10 cellular contexts compared by ENCODE assay signal in genomic region chr6:108904731-108905130, GRCh38. TPM values are rescaled to one million over a fixed set of nuclear protein-coding genes. Genes with fewer than 3 reads are reported as not detected.
DNase-seq lines count a peak whose midpoint lies in the region; ATAC-seq and TF ChIP-seq lines count a peak whose summit lies in the region.
"Had no signal": no experiment of that assay in that cellular context is flagged by ENCODE, and none has a peak within 500 bp of the region (broad histone marks: within the 10 kb centered on the region; RNA-seq: fewer than 3 reads in every experiment).

No MANE protein-coding gene starts in this region.

- DNase-seq in mucosa of descending colon (peak in 1 of 3 donors; percentile 35), NCI-H2107 treated with DMSO at 0.1 percent for 48 hours (lab: John Stamatoyannopoulos, UW; ENCODE audit: unreplicated experiment) (no peak), GM23338 (ENCODE audit: low spot score) (no peak), NCI-H446 (lab: John Stamatoyannopoulos, UW) (no peak), activated T-cell treated with anti-CD3 and anti-CD28 coated beads for 4 hours (no peak)
- DNase-seq: activated naive CD4-positive, alpha-beta T cell treated with anti-CD3 and anti-CD28 coated beads for 36 hours; SHP77 treated with DMSO at 0.1 percent for 48 hours had no signal

- H3K27ac ChIP-seq in GM23338 (ENCODE audit: low read depth) = no peak overlapping the region

- H3K9me2 ChIP-seq in GM23338 (ENCODE audit: insufficient read depth) = no peaks in the 10 kb centered on the region

- peak; percentile 99 for ATAC-seq in GM18907 (IDR thresholded peaks at IDR 0.05; ENCODE audit: unreplicated experiment)
- ATAC-seq in HG02588 (IDR thresholded peaks at IDR 0.05; ENCODE audit: unreplicated experiment) = peak; percentile 97
- ATAC-seq in HG03565 (IDR thresholded peaks at IDR 0.05; ENCODE audit: unreplicated experiment) = peak; percentile 92
- peak; percentile 79 for ATAC-seq in mucosa of descending colon
- ATAC-seq in GM23338 = no peak

- H3F3A ChIP-seq in GM23338 (replicated peaks; ENCODE audit: low read depth) = no peaks in the 10 kb centered on the region

- H3K4me1 Mint-ChIP-seq in GM23338 = peaks cover 4% of the 10 kb centered on the region; the same call in 1 of the 3 replicates

- no peaks in the 10 kb centered on the region for H3K9me3 ChIP-seq in mucosa of descending colon

- H3K4me2 ChIP-seq in GM23338 = no peak overlapping the region

- no peak overlapping the region for H3K27ac Mint-ChIP-seq in GM23338
- H3K27ac Mint-ChIP-seq: activated naive CD4-positive, alpha-beta T cell treated with anti-CD3 and anti-CD28 coated beads for 36 hours had no signal

- H3K36me3 Mint-ChIP-seq in GM23338 (ENCODE audit: low read depth) = no peaks in the 10 kb centered on the region

- no peaks in the 10 kb centered on the region for H4K20me1 ChIP-seq in GM23338 (replicated peaks; ENCODE audit: insufficient read depth)

- H3K27me3 ChIP-seq in GM23338 (ENCODE audit: insufficient read depth) = no peaks in the 10 kb centered on the region

- no peak overlapping the region for H3K4me3 ChIP-seq in mucosa of descending colon
- no peak overlapping the region for H3K4me3 ChIP-seq in GM23338

- intact Hi-C loops in mucosa of descending colon (cut with DNase I, micrococcal nuclease) = loop anchor here in 1 of 2 donors (10.0 kb wide), 1 partner anchor 170 kb away; no protein-coding TSS in a partner anchor

- no peaks in the 10 kb centered on the region for H3K36me3 ChIP-seq in mucosa of descending colon (ENCODE audit: low read depth)
- H3K36me3 ChIP-seq in GM23338 (ENCODE audit: insufficient read depth) = no peaks in the 10 kb centered on the region

- no peak overlapping the region for H3K4me3 Mint-ChIP-seq in GM23338
- H3K4me3 Mint-ChIP-seq: activated naive CD4-positive, alpha-beta T cell treated with anti-CD3 and anti-CD28 coated beads for 36 hours had no signal

- H3K27me3 Mint-ChIP-seq in GM23338 (ENCODE audit: insufficient read depth, low read depth, poor library complexity) = no peaks in the 10 kb centered on the region

- TF ChIP-seq CTCF in mucosa of descending colon (IDR thresholded peaks at IDR 0.05) = no peak
- TF ChIP-seq CTCF in GM23338 (conservative IDR thresholded peaks at IDR 0.05; ENCODE audit: low read depth in 2 of 2) = no peak

- H3K9me3 Mint-ChIP-seq in GM23338 = no peaks in the 10 kb centered on the region
- H3K9me3 Mint-ChIP-seq: activated naive CD4-positive, alpha-beta T cell treated with anti-CD3 and anti-CD28 coated beads for 36 hours had no signal

- H3K79me2 ChIP-seq in GM23338 (replicated peaks; ENCODE audit: insufficient read depth) = no peaks in the 10 kb centered on the region

- H2AFZ ChIP-seq in GM23338 = no peak overlapping the region

- H3K4me1 ChIP-seq in mucosa of descending colon (ENCODE audit: low read depth) (no peaks in the 10 kb centered on the region), GM23338 (ENCODE audit: insufficient read depth) (no peaks in the 10 kb centered on the region)

TF ChIP-seq in GM23338, 12 proteins besides CTCF, POLR2A, EP300 and RAD21:
- TF ChIP-seq ZNF114 (CRISPR knock-in tag; IDR thresholded peaks at IDR 0.05) = no peak
- TF ChIP-seq EZH2 (IDR thresholded peaks at IDR 0.05; ENCODE audit: low read depth, unreplicated experiment) = no peak
- TF ChIP-seq ZNF462 (CRISPR knock-in tag; IDR thresholded peaks at IDR 0.05) = no peak
- TF ChIP-seq EZH2phosphoT487 (IDR thresholded peaks at IDR 0.05; ENCODE audit: unreplicated experiment) = no peak
- no peak for TF ChIP-seq JUNB (IDR thresholded peaks at IDR 0.05; ENCODE audit: unreplicated experiment)
- TF ChIP-seq STAT1 (IDR thresholded peaks at IDR 0.05; ENCODE audit: unreplicated experiment) = no peak
- no peak for TF ChIP-seq NANOG (IDR thresholded peaks at IDR 0.05; ENCODE audit: borderline replicate concordance)
- TF ChIP-seq ZNF331 (CRISPR knock-in tag; IDR thresholded peaks at IDR 0.05; ENCODE audit: low read depth) = no peak

RNA-seq across cellular contexts. Expression of gene ARMC2, which starts 56.5 kb away (rescaled TPM):
- total RNA-seq in mucosa of descending colon = 1 to 10 TPM; 3.5 to 5.5 (median 4.8) TPM
- total RNA-seq in GM23338 (2014; rRNA removed; shearing (Covaris generic)) = 2.7 and 4.0 TPM in 2 replicates
- polyA plus RNA-seq in GM23338 (2016; fragmentation: Nextera tagmentation; extraction: Ambion mirVana) = 3.0 and 4.4 TPM in 2 replicates
